8 cellular contexts compared by ENCODE assay signal in genomic region chr2:62506421-62506750, GRCh38. TPM values are rescaled to one million over a fixed set of nuclear protein-coding genes. Genes with fewer than 3 reads are reported as not detected.
A peak's percentile ranks its signal among the peaks of the same experiment; 100 is the strongest.
DNase-seq lines count a peak whose midpoint lies in the region; ATAC-seq and TF ChIP-seq lines count a peak whose summit lies in the region.

No MANE protein-coding gene starts in this region.

- CTCF ChIA-PET in Calu3 (lab: Charles Lee): interaction anchor here (0.7 to 1.7 kb wide), 5 partner anchors 13 to 254 kb away, joined by 3 to 10 read pairs (median 8); no protein-coding TSS in a partner anchor

- H3K9me3 ChIP-seq in HUES48 (ENCODE audit: control insufficient read depth, insufficient read depth, low read length): no peaks in the 10 kb centered on the region

- TF ChIP-seq CTCF in Calu3 (IDR thresholded peaks at IDR 0.05; ENCODE audit: unreplicated experiment) (no peak), coronary artery (IDR thresholded peaks at IDR 0.05) (no peak)

- H3K36me3 ChIP-seq in HUES48 (ENCODE audit: control insufficient read depth, insufficient read depth, low read length): no peaks in the 10 kb centered on the region

- no peaks in the 10 kb centered on the region for H3K27me3 ChIP-seq in HUES48 (ENCODE audit: control insufficient read depth, insufficient read depth, low read length)

- peak overlapping the region; percentile 86 for H3K27ac ChIP-seq in HUES48 (ENCODE audit: low read depth, low read length)
- H3K27ac ChIP-seq in coronary artery: peak overlapping the region; percentile 86 to 97

- peak; percentile 15 for ATAC-seq in GM21423 (IDR thresholded peaks at IDR 0.05; ENCODE audit: unreplicated experiment)
- ATAC-seq in naive B cell (ENCODE audit: low read depth in 2 of 2): peak; percentile 6 to 11

- H3K4me3 ChIP-seq in HUES48 (ENCODE audit: low read depth, low read length) (peak overlapping the region; percentile 89), coronary artery (peak overlapping the region; percentile 93)

- peaks cover 8% of the 10 kb centered on the region for H3K4me1 ChIP-seq in HUES48 (ENCODE audit: control insufficient read depth, insufficient read depth, low read length)

- H3K36me3 Mint-ChIP-seq in Calu3 (ENCODE audit: insufficient read depth, unreplicated experiment) (peaks cover 17% of the 10 kb centered on the region), naive B cell (no peaks in the 10 kb centered on the region)

- H3K4me1 Mint-ChIP-seq in Calu3 (ENCODE audit: low read depth, unreplicated experiment) (peaks cover 18% of the 10 kb centered on the region), naive B cell (peaks cover 7 to 8% (median 8%) of the 10 kb centered on the region in 3 donors)

- no peak for DNase-seq in Calu3
- no peak for DNase-seq in coronary artery (ENCODE audit: low spot score)
- DNase-seq in naive B cell: no peak
- DNase-seq in LoVo (ENCODE audit: low spot score): no peak
- no peak for DNase-seq in inferior parietal cortex (ENCODE audit: extremely low spot score)
- DNase-seq in DMS114 treated with DMSO at 0.1 percent for 48 hours (lab: John Stamatoyannopoulos, UW; ENCODE audit: unreplicated experiment): no peak

- no peaks in the 10 kb centered on the region for H3K27me3 Mint-ChIP-seq in Calu3 (ENCODE audit: unreplicated experiment)
- peaks cover 6 to 23% (median 17%) of the 10 kb centered on the region in 3 donors for H3K27me3 Mint-ChIP-seq in naive B cell

- BruUV-seq in Calu3 (replicated peaks; lab: Mats Ljungman, UMichigan): no TSS peak

- peak overlapping the region; percentile 80 for H3K9ac ChIP-seq in HUES48 (ENCODE audit: low read depth, low read length)

- intact Hi-C loops in Calu3 (cut with micrococcal nuclease; ENCODE audit: unreplicated experiment): loop anchor here (5.0 kb wide), 1 partner anchor 71 kb away; no protein-coding TSS in a partner anchor

- H3K9me3 Mint-ChIP-seq in Calu3 (ENCODE audit: low read depth, unreplicated experiment) (no peaks in the 10 kb centered on the region), naive B cell (peaks cover 0 to 2% (median 0%) of the 10 kb centered on the region in 7 donors)

- H3K4me3 Mint-ChIP-seq in Calu3 (ENCODE audit: low read depth, unreplicated experiment) (peak overlapping the region; percentile 72), naive B cell (peak overlapping the region; percentile 75 to 89 (median 82))

- peak overlapping the region; percentile 73 for H3K27ac Mint-ChIP-seq in Calu3 (ENCODE audit: unreplicated experiment)
- H3K27ac Mint-ChIP-seq in naive B cell: peak overlapping the region in 2 of 6 donors; percentile 7 to 70

RNA-seq across cellular contexts. Expression of gene TMEM17, which starts 0.4 kb away (rescaled TPM):
- total RNA-seq in Calu3 (2022): 3.3 and 3.6 TPM in 2 replicates
- not detected for polyA plus RNA-seq in naive B cell (ENCODE audit: low read depth in 6 of 6)
